Comparison of ENCODE assay signal across 1 cellular context in genomic region chr1:75783920-75784319, GRCh38. TPM values are rescaled to one million over a fixed set of nuclear protein-coding genes. Genes with fewer than 3 reads are reported as not detected.
"Had no signal": no experiment of that assay in that cellular context is flagged by ENCODE, and none has a peak within 500 bp of the region (broad histone marks: within the 10 kb centered on the region; RNA-seq: fewer than 3 reads in every experiment).

No MANE protein-coding gene starts in this region.

RNA-seq across cellular contexts. Expression of gene MSH4, which starts 12.8 kb away (rescaled TPM):
- total RNA-seq: smooth muscle cell had no signal
- polyA plus RNA-seq: smooth muscle cell had no signal
